Comparison of ENCODE assay signal across 2 cellular contexts in the genomic region with DNA sequence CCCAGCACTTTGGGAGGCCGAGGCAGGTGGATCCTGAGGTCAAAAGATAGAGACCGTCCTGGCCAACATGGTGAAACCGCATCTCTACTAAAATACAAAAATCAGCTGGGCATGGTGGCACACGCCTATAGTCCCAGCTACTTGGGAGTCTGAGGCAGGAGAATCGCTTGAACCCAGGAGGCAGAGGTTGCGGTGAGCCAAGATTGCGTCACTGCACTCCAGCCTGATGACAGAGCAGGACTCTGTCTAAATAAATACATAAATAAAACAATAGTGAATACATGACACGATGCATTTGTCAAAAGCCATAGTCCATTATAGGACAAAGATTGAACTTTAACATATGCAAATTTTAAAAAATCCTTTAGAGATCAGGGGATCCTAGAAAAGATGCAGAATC. TPM values are rescaled to one million over a fixed set of nuclear protein-coding genes. Genes with fewer than 3 reads are reported as not detected.
DNase-seq lines count a peak whose midpoint lies in the region; ATAC-seq, FAIRE-seq and TF ChIP-seq lines count a peak whose summit lies in the region.
"Not testable (repeated sequence)": the region's sequence is repeated elsewhere in the genome, so short reads cannot be mapped to it uniquely, and the experiment has no call there.

No MANE protein-coding gene starts in this region.

- POLR2A ChIA-PET in K562 (lab: Yijun Ruan, JAX): interaction anchor here (0.6 kb wide), 1 partner anchor 200 kb away, joined by 3 read pairs; no protein-coding TSS in a partner anchor
- POLR2A ChIA-PET in HepG2 (lab: Yijun Ruan, JAX): not testable (repeated sequence)

- H3K9me3 ChIP-seq in K562 (replicated peaks; ENCODE audit: control insufficient read depth, insufficient read depth, low read depth, low read length); HepG2 (ENCODE audit: low read length): not testable (repeated sequence)

- not testable (repeated sequence) for TF ChIP-seq CTCF in K562 (IDR thresholded peaks at IDR 0.05 in 2 of 3, conservative IDR thresholded peaks at IDR 0.05 in 1 of 3; ENCODE audit: insufficient read depth in 2 of 3, low read depth in 1 of 3, low read length in 3 of 3); HepG2 (CRISPR knock-in tag; IDR thresholded peaks at IDR 0.05)

- BruUV-seq in K562 (replicated peaks; lab: Mats Ljungman, UMichigan); HepG2 (replicated peaks; lab: Mats Ljungman, UMichigan): not testable (repeated sequence)

- TF ChIP-seq EP300 in K562 (IDR thresholded peaks at IDR 0.05; ENCODE audit: low read length); HepG2 (IDR thresholded peaks at IDR 0.05; ENCODE audit: low read depth in 2 of 2, low read length in 2 of 2); HepG2 (CRISPR knock-in tag; IDR thresholded peaks at IDR 0.05; ENCODE audit: borderline replicate concordance): not testable (repeated sequence)

- H3K27me3 ChIP-seq in K562 (ENCODE audit: control insufficient read depth in 2 of 2, insufficient read depth in 2 of 2, low read length in 2 of 2); HepG2 (ENCODE audit: control insufficient read depth in 1 of 2, insufficient read depth in 2 of 2, low read length in 2 of 2): not testable (repeated sequence)

- not testable (repeated sequence) for H3K27ac ChIP-seq in K562 (ENCODE audit: extremely low read depth, low read depth, low read length); HepG2 (ENCODE audit: extremely low read length, insufficient read depth, low read length)

- not testable (repeated sequence) for ATAC-seq in K562, HepG2

- H3K4me1 ChIP-seq in K562 (replicated peaks in 1 of 2; ENCODE audit: control insufficient read depth in 2 of 2, insufficient read depth in 2 of 2, low read length in 2 of 2): not testable (repeated sequence)
- peaks cover 13% of the 10 kb centered on the region for H3K4me1 ChIP-seq in HepG2 (ENCODE audit: insufficient read depth, low read length)

- H3K79me2 ChIP-seq in K562 (ENCODE audit: control insufficient read depth, insufficient read depth, low read length); HepG2 (ENCODE audit: insufficient read depth, low read length): not testable (repeated sequence)

- not testable (repeated sequence) for H3K9me1 ChIP-seq in K562 (ENCODE audit: control insufficient read depth, insufficient read depth, low read length)

- TF ChIP-seq POLR2A in K562 (conservative IDR thresholded peaks at IDR 0.05); HepG2 (IDR thresholded peaks at IDR 0.05; ENCODE audit: insufficient read depth in 1 of 2, low read depth in 2 of 2, low read length in 2 of 2): not testable (repeated sequence)

- not testable (repeated sequence) for H2AFZ ChIP-seq in K562 (ENCODE audit: low read depth, low read length); HepG2 (ENCODE audit: low read length)

- DNase-seq in K562 (ENCODE audit: extremely low read depth in 1 of 4, low spot score in 3 of 4); HepG2 (ENCODE audit: low spot score): not testable (repeated sequence)

- not testable (repeated sequence) for H3K36me3 ChIP-seq in K562 (ENCODE audit: control insufficient read depth, insufficient read depth, low read length); HepG2 (replicated peaks in 1 of 2; ENCODE audit: control insufficient read depth in 1 of 2, insufficient read depth in 2 of 2, low read length in 2 of 2)

- intact Hi-C loops in K562 (cut with micrococcal nuclease); HepG2 (cut with micrococcal nuclease; ENCODE audit: unreplicated experiment): not testable (repeated sequence)

- TF ChIP-seq RAD21 in K562 (CRISPR knock-in tag; conservative IDR thresholded peaks at IDR 0.05 in 1 of 2, IDR thresholded peaks at IDR 0.05 in 1 of 2); HepG2 (CRISPR knock-in tag; IDR thresholded peaks at IDR 0.05): not testable (repeated sequence)

- H3K4me3 ChIP-seq in K562; HepG2 (replicated peaks in 1 of 3; ENCODE audit: insufficient read depth in 1 of 3, low read depth in 2 of 3, low read length in 3 of 3): not testable (repeated sequence)

- in situ Hi-C loops in K562 (cut with MboI); HepG2 (cut with HindIII; ENCODE audit: extremely low pct_ligation_motif_present, low pct_unique_long_range_greater_than_20kb): not testable (repeated sequence)

- not testable (repeated sequence) for H3K4me2 ChIP-seq in K562 (ENCODE audit: insufficient read depth, low read length); HepG2 (ENCODE audit: low read depth, low read length)

- CTCF ChIA-PET in K562 (lab: Yijun Ruan, JAX; ENCODE audit: low intra/inter-chr PET ratio); HepG2 (lab: Yijun Ruan, JAX; ENCODE audit: low intra/inter-chr PET ratio, low total read pairs): not testable (repeated sequence)

- not testable (repeated sequence) for H4K20me1 ChIP-seq in K562 (replicated peaks; ENCODE audit: control insufficient read depth, insufficient read depth, low read length); HepG2 (ENCODE audit: insufficient read depth, low read length)

- FAIRE-seq in K562 (lab: Jason Lieb, UNC); HepG2 (lab: Jason Lieb, UNC): not testable (repeated sequence)

- H3K9ac ChIP-seq in K562 (ENCODE audit: insufficient read depth in 1 of 2, low read depth in 2 of 2, low read length in 2 of 2); HepG2 (ENCODE audit: insufficient read depth, low read depth, low read length): not testable (repeated sequence)

- WGBS in K562 (ENCODE audit: insufficient coverage, low coverage, missing lambda C conversion rate): 10% methylated on average over 8 of the region's 8 CpGs
- 55% methylated on average over 8 of the region's 8 CpGs for WGBS in HepG2 (ENCODE audit: low lambda C conversion rate)

RNA-seq across cellular contexts. Expression of gene SAR1A, which starts 8.9 kb away (rescaled TPM):
- total RNA-seq in K562 (2011; cell fraction: chromatin; rRNA removed; ENCODE audit: low replicate concordance): 82.1 and 152 TPM in 2 replicates
- 47.0 and 49.2 TPM in 2 replicates for total RNA-seq in K562 (2011; cell fraction: nucleolus; rRNA removed)
- 98.8 and 142 TPM in 2 replicates for total RNA-seq in K562 (2011; cell fraction: nucleoplasm; rRNA removed)
- total RNA-seq in K562 (2014; rRNA removed) (63.0 and 68.5 TPM in 2 replicates), K562 (2014; rRNA removed; fragmentation: Illumina TruSeq; extraction: Trizol) (96.9 and 105 TPM in 2 replicates), K562 (2015; rRNA removed; fragmentation: Illumina TruSeq; extraction: Trizol) (79.4 and 84.9 TPM in 2 replicates), K562 (2021) (119 and 123 TPM in 2 replicates), HepG2 (2016; rRNA removed; fragmentation: Illumina TruSeq; extraction: Trizol) (104 and 117 TPM in 2 replicates)
- polyA plus RNA-seq in K562 (2011; rRNA removed) (123 and 129 TPM in 2 replicates), K562 (2014; fragmentation: Illumina TruSeq; extraction: Trizol) (73.8 and 76.6 TPM in 2 replicates), K562 (2014; fragmentation: Nextera tagmentation; extraction: Ambion mirVana) (100 to 1,000 TPM; 115 to 132 TPM), K562 (2014; rRNA removed) (53.0 and 55.8 TPM in 2 replicates), HepG2 (2011; rRNA removed) (42.7 and 51.4 TPM in 2 replicates)
- 22.7 and 40.1 TPM in 2 replicates for polyA plus RNA-seq in K562 (2011; cell fraction: cytosol; rRNA removed)
- 35.5 and 56.1 TPM in 2 replicates for polyA plus RNA-seq in K562 (2011; cell fraction: nucleus; rRNA removed)
- 40.2 and 56.6 TPM in 2 replicates for polyA plus RNA-seq in K562 (2012)
- 168 and 183 TPM in 2 replicates for polyA minus RNA-seq in K562 (2011; rRNA and poly(A)+ RNA removed)
- polyA minus RNA-seq in K562 (2011; cell fraction: cytosol; rRNA and poly(A)+ RNA removed): 51.8 and 62.8 TPM in 2 replicates
- 19.5 and 37.4 TPM in 2 replicates for polyA minus RNA-seq in K562 (2011; cell fraction: nucleus; rRNA and poly(A)+ RNA removed)
- total RNA-seq in HepG2 (2016; cell fraction: cytosol; rRNA removed; fragmentation: Illumina TruSeq; extraction: Trizol; ENCODE audit: low read depth): 53.7 and 67.8 TPM in 2 replicates
- total RNA-seq in HepG2 (2016; cell fraction: insoluble cytoplasmic fraction; rRNA removed; fragmentation: Illumina TruSeq; extraction: Trizol): 98.6 and 118 TPM in 2 replicates
- total RNA-seq in HepG2 (2016; cell fraction: membrane; rRNA removed; fragmentation: Illumina TruSeq; extraction: Trizol): 40.3 and 46.7 TPM in 2 replicates
- total RNA-seq in HepG2 (2016; cell fraction: nucleus; rRNA removed; fragmentation: Illumina TruSeq; extraction: Trizol): 88.9 and 106 TPM in 2 replicates
- polyA plus RNA-seq in HepG2 (2011; cell fraction: cytosol; rRNA removed): 18.7 and 26.3 TPM in 2 replicates
- polyA plus RNA-seq in HepG2 (2011; cell fraction: nucleus; rRNA removed): 20.6 and 21.6 TPM in 2 replicates
- polyA plus RNA-seq in HepG2 (2012): 43.4 and 54.2 TPM in 2 replicates
- polyA plus RNA-seq in HepG2 (2016; cell fraction: cytosol; fragmentation: Illumina TruSeq; extraction: Trizol; ENCODE audit: low read depth): 17.3 and 19.4 TPM in 2 replicates
- 65.1 and 69.7 TPM in 2 replicates for polyA plus RNA-seq in HepG2 (2016; cell fraction: insoluble cytoplasmic fraction; fragmentation: Illumina TruSeq; extraction: Trizol; ENCODE audit: low read depth)
- 14.1 and 16.4 TPM in 2 replicates for polyA plus RNA-seq in HepG2 (2016; cell fraction: membrane; fragmentation: Illumina TruSeq; extraction: Trizol; ENCODE audit: low read depth)
- 125 and 135 TPM in 2 replicates for polyA plus RNA-seq in HepG2 (2016; cell fraction: nucleus; fragmentation: Illumina TruSeq; extraction: Trizol; ENCODE audit: insufficient read depth, low read depth)
- polyA minus RNA-seq in HepG2 (2011; rRNA and poly(A)+ RNA removed; ENCODE audit: low replicate concordance): 86.9 and 186 TPM in 2 replicates
- polyA minus RNA-seq in HepG2 (2011; cell fraction: cytosol; rRNA and poly(A)+ RNA removed): 41.2 and 47.2 TPM in 2 replicates
- 43.6 and 52.5 TPM in 2 replicates for polyA minus RNA-seq in HepG2 (2011; cell fraction: nucleus; rRNA and poly(A)+ RNA removed)

RNA-seq across cellular contexts. Expression of gene TYSND1, which starts 32.7 kb away (rescaled TPM):
- 7.2 and 8.1 TPM in 2 replicates for total RNA-seq in K562 (2011; cell fraction: chromatin; rRNA removed; ENCODE audit: low replicate concordance)
- total RNA-seq in K562 (2011; cell fraction: nucleolus; rRNA removed): 4.7 and 5.0 TPM in 2 replicates
- total RNA-seq in K562 (2011; cell fraction: nucleoplasm; rRNA removed): 5.2 and 7.2 TPM in 2 replicates
- total RNA-seq in K562 (2014; rRNA removed): 0.91 and 1.8 TPM in 2 replicates
- total RNA-seq in K562 (2014; rRNA removed; fragmentation: Illumina TruSeq; extraction: Trizol): 0.41 and 1.4 TPM in 2 replicates
- total RNA-seq in K562 (2015; rRNA removed; fragmentation: Illumina TruSeq; extraction: Trizol): 1.4 and 1.6 TPM in 2 replicates
- 1.7 and 1.9 TPM in 2 replicates for total RNA-seq in K562 (2021)
- 1.3 and 2.0 TPM in 2 replicates for polyA plus RNA-seq in K562 (2011; rRNA removed)
- polyA plus RNA-seq in K562 (2011; cell fraction: cytosol; rRNA removed): 2.1 and 2.3 TPM in 2 replicates
- 3.5 and 3.6 TPM in 2 replicates for polyA plus RNA-seq in K562 (2011; cell fraction: nucleus; rRNA removed)
- polyA plus RNA-seq in K562 (2012): 0.98 and 2.0 TPM in 2 replicates
- 1.3 TPM in 2 replicates for polyA plus RNA-seq in K562 (2014; fragmentation: Illumina TruSeq; extraction: Trizol)
- under 1 TPM; 0.60 to 0.65 TPM for polyA plus RNA-seq in K562 (2014; fragmentation: Nextera tagmentation; extraction: Ambion mirVana)
- 1.3 and 2.0 TPM in 2 replicates for polyA plus RNA-seq in K562 (2014; rRNA removed)
- 1.5 and 2.1 TPM in 2 replicates for polyA minus RNA-seq in K562 (2011; rRNA and poly(A)+ RNA removed)
- 0.48 and 0.73 TPM in 2 replicates for polyA minus RNA-seq in K562 (2011; cell fraction: cytosol; rRNA and poly(A)+ RNA removed)
- 2.6 and 3.1 TPM in 2 replicates for polyA minus RNA-seq in K562 (2011; cell fraction: nucleus; rRNA and poly(A)+ RNA removed)
- total RNA-seq in HepG2 (2016; rRNA removed; fragmentation: Illumina TruSeq; extraction: Trizol): 6.8 and 8.9 TPM in 2 replicates
- total RNA-seq in HepG2 (2016; cell fraction: cytosol; rRNA removed; fragmentation: Illumina TruSeq; extraction: Trizol; ENCODE audit: low read depth): 2.8 and 2.9 TPM in 2 replicates
- 6.9 and 8.5 TPM in 2 replicates for total RNA-seq in HepG2 (2016; cell fraction: insoluble cytoplasmic fraction; rRNA removed; fragmentation: Illumina TruSeq; extraction: Trizol)
- 4.6 and 5.0 TPM in 2 replicates for total RNA-seq in HepG2 (2016; cell fraction: membrane; rRNA removed; fragmentation: Illumina TruSeq; extraction: Trizol)
- 8.5 and 8.7 TPM in 2 replicates for total RNA-seq in HepG2 (2016; cell fraction: nucleus; rRNA removed; fragmentation: Illumina TruSeq; extraction: Trizol)
- 3.3 and 4.6 TPM in 2 replicates for polyA plus RNA-seq in HepG2 (2011; rRNA removed)
- 2.7 and 3.0 TPM in 2 replicates for polyA plus RNA-seq in HepG2 (2011; cell fraction: cytosol; rRNA removed)
- 9.5 and 11.8 TPM in 2 replicates for polyA plus RNA-seq in HepG2 (2011; cell fraction: nucleus; rRNA removed)
- 3.2 and 4.1 TPM in 2 replicates for polyA plus RNA-seq in HepG2 (2012)
- polyA plus RNA-seq in HepG2 (2016; cell fraction: cytosol; fragmentation: Illumina TruSeq; extraction: Trizol; ENCODE audit: low read depth): 1.8 and 2.0 TPM in 2 replicates
- polyA plus RNA-seq in HepG2 (2016; cell fraction: insoluble cytoplasmic fraction; fragmentation: Illumina TruSeq; extraction: Trizol; ENCODE audit: low read depth): 5.6 and 5.9 TPM in 2 replicates
- polyA plus RNA-seq in HepG2 (2016; cell fraction: membrane; fragmentation: Illumina TruSeq; extraction: Trizol; ENCODE audit: low read depth): 2.8 and 3.0 TPM in 2 replicates
- 13.4 and 14.6 TPM in 2 replicates for polyA plus RNA-seq in HepG2 (2016; cell fraction: nucleus; fragmentation: Illumina TruSeq; extraction: Trizol; ENCODE audit: insufficient read depth, low read depth)
- 6.5 and 19.5 TPM in 2 replicates for polyA minus RNA-seq in HepG2 (2011; rRNA and poly(A)+ RNA removed; ENCODE audit: low replicate concordance)
- 2.1 and 3.2 TPM in 2 replicates for polyA minus RNA-seq in HepG2 (2011; cell fraction: cytosol; rRNA and poly(A)+ RNA removed)
- 4.1 and 4.4 TPM in 2 replicates for polyA minus RNA-seq in HepG2 (2011; cell fraction: nucleus; rRNA and poly(A)+ RNA removed)

RNA-seq across cellular contexts. Expression of gene AIFM2, which starts 46.6 kb away (rescaled TPM):
- 7.2 and 14.4 TPM in 2 replicates for total RNA-seq in K562 (2011; cell fraction: chromatin; rRNA removed; ENCODE audit: low replicate concordance)
- total RNA-seq in K562 (2011; cell fraction: nucleolus; rRNA removed): 8.3 and 9.7 TPM in 2 replicates
- total RNA-seq in K562 (2011; cell fraction: nucleoplasm; rRNA removed): 8.2 and 9.4 TPM in 2 replicates
- total RNA-seq in K562 (2014; rRNA removed): 9.2 and 10.5 TPM in 2 replicates
- 3.9 and 5.3 TPM in 2 replicates for total RNA-seq in K562 (2014; rRNA removed; fragmentation: Illumina TruSeq; extraction: Trizol)
- total RNA-seq in K562 (2015; rRNA removed; fragmentation: Illumina TruSeq; extraction: Trizol): 7.6 and 7.8 TPM in 2 replicates
- total RNA-seq in K562 (2021): 11.4 and 13.1 TPM in 2 replicates
- 8.0 and 9.9 TPM in 2 replicates for polyA plus RNA-seq in K562 (2011; rRNA removed)
- polyA plus RNA-seq in K562 (2011; cell fraction: cytosol; rRNA removed): 9.2 and 13.0 TPM in 2 replicates
- polyA plus RNA-seq in K562 (2011; cell fraction: nucleus; rRNA removed): 7.5 and 12.1 TPM in 2 replicates
- 11.0 and 11.6 TPM in 2 replicates for polyA plus RNA-seq in K562 (2012)
- 9.3 and 12.1 TPM in 2 replicates for polyA plus RNA-seq in K562 (2014; fragmentation: Illumina TruSeq; extraction: Trizol)
- polyA plus RNA-seq in K562 (2014; fragmentation: Nextera tagmentation; extraction: Ambion mirVana): 1 to 10 TPM; 2.7 to 4.9 TPM
- 13.9 and 14.1 TPM in 2 replicates for polyA plus RNA-seq in K562 (2014; rRNA removed)
- 3.8 and 7.3 TPM in 2 replicates for polyA minus RNA-seq in K562 (2011; rRNA and poly(A)+ RNA removed)
- polyA minus RNA-seq in K562 (2011; cell fraction: cytosol; rRNA and poly(A)+ RNA removed): 6.6 and 7.1 TPM in 2 replicates
- 2.7 and 3.1 TPM in 2 replicates for polyA minus RNA-seq in K562 (2011; cell fraction: nucleus; rRNA and poly(A)+ RNA removed)
- 20.3 and 29.6 TPM in 2 replicates for total RNA-seq in HepG2 (2016; rRNA removed; fragmentation: Illumina TruSeq; extraction: Trizol)
- 5.3 and 5.8 TPM in 2 replicates for total RNA-seq in HepG2 (2016; cell fraction: cytosol; rRNA removed; fragmentation: Illumina TruSeq; extraction: Trizol; ENCODE audit: low read depth)
- total RNA-seq in HepG2 (2016; cell fraction: insoluble cytoplasmic fraction; rRNA removed; fragmentation: Illumina TruSeq; extraction: Trizol): 20.5 and 28.1 TPM in 2 replicates
- 15.5 and 15.7 TPM in 2 replicates for total RNA-seq in HepG2 (2016; cell fraction: membrane; rRNA removed; fragmentation: Illumina TruSeq; extraction: Trizol)
- 19.1 and 21.7 TPM in 2 replicates for total RNA-seq in HepG2 (2016; cell fraction: nucleus; rRNA removed; fragmentation: Illumina TruSeq; extraction: Trizol)
- polyA plus RNA-seq in HepG2 (2011; rRNA removed): 29.5 and 36.9 TPM in 2 replicates
- polyA plus RNA-seq in HepG2 (2011; cell fraction: cytosol; rRNA removed): 33.7 and 37.4 TPM in 2 replicates
- 23.7 and 28.1 TPM in 2 replicates for polyA plus RNA-seq in HepG2 (2011; cell fraction: nucleus; rRNA removed)
- 17.3 and 23.0 TPM in 2 replicates for polyA plus RNA-seq in HepG2 (2012)
- polyA plus RNA-seq in HepG2 (2016; cell fraction: cytosol; fragmentation: Illumina TruSeq; extraction: Trizol; ENCODE audit: low read depth): 14.4 and 15.8 TPM in 2 replicates
- 62.5 and 67.2 TPM in 2 replicates for polyA plus RNA-seq in HepG2 (2016; cell fraction: insoluble cytoplasmic fraction; fragmentation: Illumina TruSeq; extraction: Trizol; ENCODE audit: low read depth)
- polyA plus RNA-seq in HepG2 (2016; cell fraction: membrane; fragmentation: Illumina TruSeq; extraction: Trizol; ENCODE audit: low read depth): 20.3 and 20.6 TPM in 2 replicates
- polyA plus RNA-seq in HepG2 (2016; cell fraction: nucleus; fragmentation: Illumina TruSeq; extraction: Trizol; ENCODE audit: insufficient read depth, low read depth): 51.6 and 53.4 TPM in 2 replicates
- polyA minus RNA-seq in HepG2 (2011; rRNA and poly(A)+ RNA removed; ENCODE audit: low replicate concordance): 21.2 and 33.7 TPM in 2 replicates
- polyA minus RNA-seq in HepG2 (2011; cell fraction: cytosol; rRNA and poly(A)+ RNA removed): 10.0 and 12.4 TPM in 2 replicates
- 15.5 and 16.9 TPM in 2 replicates for polyA minus RNA-seq in HepG2 (2011; cell fraction: nucleus; rRNA and poly(A)+ RNA removed)

RNA-seq across cellular contexts. Expression of gene PPA1, which starts 54.0 kb away (rescaled TPM):
- total RNA-seq in K562 (2011; cell fraction: chromatin; rRNA removed; ENCODE audit: low replicate concordance): 63.9 and 181 TPM in 2 replicates
- 50.4 and 54.7 TPM in 2 replicates for total RNA-seq in K562 (2011; cell fraction: nucleolus; rRNA removed)
- total RNA-seq in K562 (2011; cell fraction: nucleoplasm; rRNA removed): 123 and 276 TPM in 2 replicates
- total RNA-seq in K562 (2014; rRNA removed): 378 and 453 TPM in 2 replicates
- total RNA-seq in K562 (2014; rRNA removed; fragmentation: Illumina TruSeq; extraction: Trizol): 635 and 699 TPM in 2 replicates
- total RNA-seq in K562 (2015; rRNA removed; fragmentation: Illumina TruSeq; extraction: Trizol): 463 and 482 TPM in 2 replicates
- total RNA-seq in K562 (2021): 418 and 448 TPM in 2 replicates
- 408 and 606 TPM in 2 replicates for polyA plus RNA-seq in K562 (2011; rRNA removed)
- polyA plus RNA-seq in K562 (2011; cell fraction: cytosol; rRNA removed): 122 and 218 TPM in 2 replicates
- 92.6 and 127 TPM in 2 replicates for polyA plus RNA-seq in K562 (2011; cell fraction: nucleus; rRNA removed)
- 299 and 379 TPM in 2 replicates for polyA plus RNA-seq in K562 (2012)
- 454 and 471 TPM in 2 replicates for polyA plus RNA-seq in K562 (2014; fragmentation: Illumina TruSeq; extraction: Trizol)
- 100 to 1,000 TPM; 301 to 366 TPM for polyA plus RNA-seq in K562 (2014; fragmentation: Nextera tagmentation; extraction: Ambion mirVana)
- 591 and 627 TPM in 2 replicates for polyA plus RNA-seq in K562 (2014; rRNA removed)
- 573 and 613 TPM in 2 replicates for polyA minus RNA-seq in K562 (2011; rRNA and poly(A)+ RNA removed)
- 121 and 162 TPM in 2 replicates for polyA minus RNA-seq in K562 (2011; cell fraction: cytosol; rRNA and poly(A)+ RNA removed)
- polyA minus RNA-seq in K562 (2011; cell fraction: nucleus; rRNA and poly(A)+ RNA removed): 49.1 and 87.5 TPM in 2 replicates
- 250 and 371 TPM in 2 replicates for total RNA-seq in HepG2 (2016; rRNA removed; fragmentation: Illumina TruSeq; extraction: Trizol)
- total RNA-seq in HepG2 (2016; cell fraction: cytosol; rRNA removed; fragmentation: Illumina TruSeq; extraction: Trizol; ENCODE audit: low read depth): 82.0 and 100 TPM in 2 replicates
- 255 and 390 TPM in 2 replicates for total RNA-seq in HepG2 (2016; cell fraction: insoluble cytoplasmic fraction; rRNA removed; fragmentation: Illumina TruSeq; extraction: Trizol)
- 165 and 176 TPM in 2 replicates for total RNA-seq in HepG2 (2016; cell fraction: membrane; rRNA removed; fragmentation: Illumina TruSeq; extraction: Trizol)
- total RNA-seq in HepG2 (2016; cell fraction: nucleus; rRNA removed; fragmentation: Illumina TruSeq; extraction: Trizol): 97.3 and 103 TPM in 2 replicates
- 104 and 136 TPM in 2 replicates for polyA plus RNA-seq in HepG2 (2011; rRNA removed)
- polyA plus RNA-seq in HepG2 (2011; cell fraction: cytosol; rRNA removed): 79.2 and 103 TPM in 2 replicates
- polyA plus RNA-seq in HepG2 (2011; cell fraction: nucleus; rRNA removed): 29.6 and 38.4 TPM in 2 replicates
- 160 and 173 TPM in 2 replicates for polyA plus RNA-seq in HepG2 (2012)
- 83.3 and 87.7 TPM in 2 replicates for polyA plus RNA-seq in HepG2 (2016; cell fraction: cytosol; fragmentation: Illumina TruSeq; extraction: Trizol; ENCODE audit: low read depth)
- polyA plus RNA-seq in HepG2 (2016; cell fraction: insoluble cytoplasmic fraction; fragmentation: Illumina TruSeq; extraction: Trizol; ENCODE audit: low read depth): 345 and 373 TPM in 2 replicates
- 131 and 143 TPM in 2 replicates for polyA plus RNA-seq in HepG2 (2016; cell fraction: membrane; fragmentation: Illumina TruSeq; extraction: Trizol; ENCODE audit: low read depth)
- polyA plus RNA-seq in HepG2 (2016; cell fraction: nucleus; fragmentation: Illumina TruSeq; extraction: Trizol; ENCODE audit: insufficient read depth, low read depth): 129 and 132 TPM in 2 replicates
- 27.3 and 92.0 TPM in 2 replicates for polyA minus RNA-seq in HepG2 (2011; rRNA and poly(A)+ RNA removed; ENCODE audit: low replicate concordance)
- 75.4 and 86.8 TPM in 2 replicates for polyA minus RNA-seq in HepG2 (2011; cell fraction: cytosol; rRNA and poly(A)+ RNA removed)
- 78.9 and 82.8 TPM in 2 replicates for polyA minus RNA-seq in HepG2 (2011; cell fraction: nucleus; rRNA and poly(A)+ RNA removed)
